Comparison of ENCODE assay signal across 26 cellular contexts in genomic region chr16:28603381-28604185, GRCh38. TPM values are rescaled to one million over a fixed set of nuclear protein-coding genes. Genes with fewer than 3 reads are reported as not detected.
DNase-seq lines count a peak whose midpoint lies in the region; ATAC-seq and TF ChIP-seq lines count a peak whose summit lies in the region.
"Had no signal": no experiment of that assay in that cellular context is flagged by ENCODE, and none has a peak within 500 bp of the region (broad histone marks: within the 10 kb centered on the region; RNA-seq: fewer than 3 reads in every experiment).

No MANE protein-coding gene starts in this region.

- H3K4me3 ChIP-seq in right lobe of liver (no peak overlapping the region), spleen (no peak overlapping the region), PC-9 (no peak overlapping the region)
- H3K4me3 ChIP-seq: GM12878, GM23338 had no signal

- H2AFZ ChIP-seq in PC-9, result no peak overlapping the region
- H2AFZ ChIP-seq: GM23338 had no signal

- H3K79me2 ChIP-seq in PC-9 (ENCODE audit: low read depth), result 0 out of 2 replicates have a peak, but pooled peaks cover 6% of the 10 kb centered on the region

- 76% methylated on average over 11 of the region's 11 CpGs for WGBS in right lobe of liver (ENCODE audit: insufficient coverage, low coverage, low lambda C conversion rate, missing lambda C conversion rate)
- 75 to 86% (median 79%) methylated on average over 11 of the region's 11 CpGs for WGBS in spleen, 5 donors

- intact Hi-C loops in right lobe of liver (cut with DNase I) (no loop called here), spleen (cut with DNase I; ENCODE audit: low total_unique reads) (no loop called here), PC-9 (cut with micrococcal nuclease; ENCODE audit: unreplicated experiment) (no loop called here)

- ATAC-seq in T-helper 17 cell (no peak), right lobe of liver (peak in 1 of 4 donors; percentile 2), HG03196 (IDR thresholded peaks at IDR 0.05; ENCODE audit: unreplicated experiment) (no peak)
- ATAC-seq: GM12878, GM23338, HCT116, PC-3, SK-N-SH treated with all-trans-retinoic acid at 6 μM for 48 hours had no signal

- H3K4me1 Mint-ChIP-seq in T-helper 17 cell, result peaks cover 3% of the 10 kb centered on the region
- H3K4me1 Mint-ChIP-seq: GM23338 had no signal

- peak overlapping the region; percentile 54 for H3K27ac Mint-ChIP-seq in T-helper 17 cell
- H3K27ac Mint-ChIP-seq: GM23338 had no signal

- no peak for TF ChIP-seq CTCF in right lobe of liver (IDR thresholded peaks at IDR 0.05)
- no peak for TF ChIP-seq CTCF in spleen (IDR thresholded peaks at IDR 0.05 in 8 of 11, conservative IDR thresholded peaks at IDR 0.05 in 3 of 11)
- no peak for TF ChIP-seq CTCF in PC-9 (conservative IDR thresholded peaks at IDR 0.05)

- H3K27me3 ChIP-seq in right lobe of liver, result no peaks in the 10 kb centered on the region
- H3K27me3 ChIP-seq in spleen (replicated peaks in 1 of 7), result no peaks in the 10 kb centered on the region
- no peaks in the 10 kb centered on the region for H3K27me3 ChIP-seq in PC-9 (ENCODE audit: insufficient read depth, low read depth)

- H3K36me3 Mint-ChIP-seq in T-helper 17 cell (ENCODE audit: low read depth), result no peaks in the 10 kb centered on the region

- CTCF ChIA-PET in PC-9 (lab: Charles Lee), result no interaction called here

- BruUV-seq in PC-9 (replicated peaks; lab: Mats Ljungman, UMichigan), result no TSS peak

- no peaks in the 10 kb centered on the region for H3K27me3 Mint-ChIP-seq in T-helper 17 cell
- H3K27me3 Mint-ChIP-seq: CD4-positive, CD25-positive, alpha-beta regulatory T cell had no signal

- H3K9me3 ChIP-seq in T-helper 17 cell (ENCODE audit: control insufficient read depth, low read length, poor library complexity, severe bottlenecking) (no peaks in the 10 kb centered on the region), right lobe of liver (no peaks in the 10 kb centered on the region), spleen (no peaks in the 10 kb centered on the region), PC-9 (ENCODE audit: insufficient read depth, low read depth) (no peaks in the 10 kb centered on the region)

- POLR2A ChIA-PET in PC-9 (lab: Charles Lee; ENCODE audit: unreplicated experiment), result no interaction called here

- peak; percentile 6 for DNase-seq in D341Med (ENCODE audit: low spot score)
- no peak for DNase-seq in T-helper 17 cell
- DNase-seq in right lobe of liver, result peak in 2 of 3 donors; percentile 39 to 41
- DNase-seq in spleen, result peak; percentile 75
- no peak for DNase-seq in PC-9
- no peak for DNase-seq in cortex of kidney (lab: John Stamatoyannopoulos, UW)
- DNase-seq: AML-193; CD4-positive, CD25-positive, alpha-beta regulatory T cell; COR-L47; DMS153; GF-D8; KG1; MV-4-11; NCI-H1694 treated with DMSO at 0.1 percent for 48 hours; NCI-H2227 treated with DMSO at 0.1 percent for 48 hours; NCI-H510A treated with DMSO at 0.1 percent for 48 hours; NCI-H774; PC-3; SIG-M5 had no signal

- no peak overlapping the region for H3K4me3 Mint-ChIP-seq in T-helper 17 cell
- H3K4me3 Mint-ChIP-seq: GM23338 had no signal

- peaks cover 14% of the 10 kb centered on the region; the same call in 1 of the 2 replicates for H3F3A ChIP-seq in PC-9 (ENCODE audit: insufficient read depth, low read depth)

- H3K36me3 ChIP-seq in right lobe of liver (peaks cover 0 to 21% (median 11%) of the 10 kb centered on the region in 4 donors), spleen (peaks cover 0 to 51% (median 2%) of the 10 kb centered on the region in 6 donors), PC-9 (ENCODE audit: low read depth) (no peaks in the 10 kb centered on the region)

- TF ChIP-seq POLR2A in right lobe of liver (IDR thresholded peaks at IDR 0.05), result no peak
- no peak for TF ChIP-seq POLR2A in spleen (IDR thresholded peaks at IDR 0.05)

- H3K27ac ChIP-seq in right lobe of liver (no peak overlapping the region), spleen (no peak overlapping the region), PC-9 (no peak overlapping the region)
- H3K27ac ChIP-seq: RWPE1 had no signal

- H3K9me2 ChIP-seq in PC-9 (ENCODE audit: insufficient read depth), result no peaks in the 10 kb centered on the region

- H3K4me2 ChIP-seq in PC-9, result no peak overlapping the region
- H3K4me2 ChIP-seq: GM23338 had no signal

- H3K4me1 ChIP-seq in right lobe of liver (peaks cover 0 to 14% (median 0%) of the 10 kb centered on the region in 4 donors), spleen (peaks cover 0 to 9% (median 4%) of the 10 kb centered on the region in 6 donors), PC-9 (replicated peaks; ENCODE audit: insufficient read depth) (no peaks in the 10 kb centered on the region)

- H4K20me1 ChIP-seq in PC-9 (ENCODE audit: insufficient read depth), result no peaks in the 10 kb centered on the region

RNA-seq across cellular contexts. Expression of gene SULT1A1, which starts 6.3 kb away (rescaled TPM):
- total RNA-seq in T-helper 17 cell (10 to 100 TPM; 10.6 to 14.4 TPM), right lobe of liver (100 to 1,000 TPM; 132 to 335 (median 207) TPM), spleen (100 to 1,000 TPM in 4 of 7 donors, 10 to 100 TPM in 3; 35.2 to 184 (median 124) TPM), PC-9 (2021) (82.0 and 98.8 TPM in 2 replicates)
- polyA plus RNA-seq in spleen, result 10 to 100 TPM; 42.5 to 56.6 (median 49.0) TPM

RNA-seq across cellular contexts. Expression of gene SULT1A2, which starts 6.7 kb away (rescaled TPM):
- total RNA-seq in T-helper 17 cell (under 1 TPM in 1 of 2 donors, not detected in 1; 0.22 TPM), right lobe of liver (10 to 100 TPM; 10.1 to 48.3 (median 18.0) TPM), spleen (1 to 10 TPM; 2.0 to 9.4 (median 5.5) TPM), PC-9 (2021) (21.8 and 23.0 TPM in 2 replicates)
- polyA plus RNA-seq in spleen, result 1 to 10 TPM; 1.3 to 3.9 (median 1.7) TPM
- total RNA-seq: Daoy, PC-3 had no signal
- polyA plus RNA-seq: CD4-positive, CD25-positive, alpha-beta regulatory T cell had no signal

RNA-seq across cellular contexts. Expression of gene NPIPB8, which starts 34.3 kb away (rescaled TPM):
- total RNA-seq in T-helper 17 cell, result 1 to 10 TPM in 1 of 2 donors, not detected in 1; 1.2 TPM
- total RNA-seq in right lobe of liver, result 1 to 10 TPM in 1 of 6 experiments, under 1 TPM in 2, not detected in 3; 0.89 to 2.1 (median 0.93) TPM
- 1 to 10 TPM in 3 of 7 donors, under 1 TPM in 3, not detected in 1; 0.32 to 2.4 (median 0.82) TPM for total RNA-seq in spleen
- not detected for polyA plus RNA-seq in spleen
- total RNA-seq in PC-9 (2021), result 2.2 and 4.1 TPM in 2 replicates
- total RNA-seq: Daoy had no signal
- polyA plus RNA-seq: CD4-positive, CD25-positive, alpha-beta regulatory T cell; GM23338 had no signal

RNA-seq across cellular contexts. Expression of gene SGF29, which starts 49.9 kb away (rescaled TPM):
- total RNA-seq in T-helper 17 cell (10 to 100 TPM; 49.7 to 53.7 TPM), right lobe of liver (10 to 100 TPM; 14.5 to 17.9 (median 15.4) TPM), spleen (10 to 100 TPM; 22.9 to 35.1 (median 26.7) TPM), PC-9 (2021) (45.3 and 51.1 TPM in 2 replicates)
- 10 to 100 TPM; 27.2 to 31.7 (median 27.8) TPM for polyA plus RNA-seq in spleen

Comparison
In these comparisons a context has a peak if more than half of its experiments do, and no peak if none do; other contexts are left out.
1. DNase-seq: peak in D341Med (single experiment), right lobe of liver (2 of 3) and spleen (single experiment); none in T-helper 17 cell (0 of 3), PC-9 (0 of 2) and cortex of kidney (single experiment).